In genomic region chr1:204494281-204495077, GRCh38 we compare ENCODE assay signal across 8 cellular contexts. TPM values are rescaled to one million over a fixed set of nuclear protein-coding genes. Genes with fewer than 3 reads are reported as not detected.
DNase-seq lines count a peak whose midpoint lies in the region; ATAC-seq and TF ChIP-seq lines count a peak whose summit lies in the region.

PIK3C2B (minus strand) TSS chr1:204494805; CDS start chr1:204469802, 25,003 bp downstream.

- peak within 1 kb of the TSS; percentile 85 for H3K4me3 ChIP-seq in BE2C (ENCODE audit: low read depth, low read length)

- peak; percentile 83 for ATAC-seq in GM19023 (IDR thresholded peaks at IDR 0.05; ENCODE audit: unreplicated experiment)
- peak; percentile 88 for ATAC-seq in HG03175 (IDR thresholded peaks at IDR 0.05; ENCODE audit: unreplicated experiment)
- peak; percentile 83 to 84 for ATAC-seq in activated CD4-positive, CD25-positive, alpha-beta regulatory T cell treated with anti-CD3 and anti-CD28 coated beads, Interleukin-2, amount 50 U/mL, for 24 hours

- peak; percentile 45 for TF ChIP-seq CTCF in BE2C (IDR thresholded peaks at IDR 0.05; ENCODE audit: low read depth, low read length)

- H3K27me3 ChIP-seq in BE2C = no peaks in the 10 kb centered on the region

- H3K4me1 ChIP-seq in BE2C = no peaks in the 10 kb centered on the region

- H3K9me3 ChIP-seq in BE2C = no peaks in the 10 kb centered on the region

- H3K36me3 ChIP-seq in BE2C = no peaks in the 10 kb centered on the region

- DNase-seq in BE2C (peak; percentile 94), NCI-H226 (peak; percentile 74), cerebellum (ENCODE audit: low spot score) (peak; percentile 88), kidney glomerular epithelial cell (lab: John Stamatoyannopoulos, UW) (peak; percentile 63)
- peak; percentile 85 for DNase-seq in stimulated activated CD4-positive, alpha-beta T cell treated with anti-CD3 and anti-CD28 coated beads, Interleukin-15, amount 100 ng/mL, for 24 hours

RNA-seq across cellular contexts. Expression of gene PIK3C2B, which starts in this region (rescaled TPM):
- 51.0 TPM for polyA plus RNA-seq in BE2C (2012; ENCODE audit: insufficient read depth, insufficient read length, low read depth)
- total RNA-seq in cerebellum = 32.3 TPM

Comparison
In these comparisons a context has a peak if more than half of its experiments do, and no peak if none do; other contexts are left out.
1. Peak in every context shown above with its lines: DNase-seq, ATAC-seq and H3K4me3 ChIP-seq.